ENCODE assay signal across 2 cellular contexts in genomic region chr3:157136647-157137387, GRCh38.
TF ChIP-seq lines count a peak whose summit lies in the region.

No MANE protein-coding gene starts in this region.

TF ChIP-seq in HCT116, 20 proteins besides CTCF, POLR2A, EP300 and RAD21:
- TF ChIP-seq FOSL1 (IDR thresholded peaks at IDR 0.05; ENCODE audit: low read depth) (no peak), CBX3 (IDR thresholded peaks at IDR 0.05; ENCODE audit: low read depth) (no peak), EZH2phosphoT487 (IDR thresholded peaks at IDR 0.05; ENCODE audit: borderline replicate concordance) (no peak), MAX (IDR thresholded peaks at IDR 0.05) (no peak), SIN3A (IDR thresholded peaks at IDR 0.05; ENCODE audit: low read depth) (no peak), ATF3 (IDR thresholded peaks at IDR 0.05) (no peak), ZNF274 (IDR thresholded peaks at IDR 0.05; ENCODE audit: low read depth, low read length) (no peak), YY1 (IDR thresholded peaks at IDR 0.05; ENCODE audit: extremely low read depth, insufficient replicate concordance, low read depth, low read length) (no peak), SP1 (IDR thresholded peaks at IDR 0.05; ENCODE audit: low read depth) (no peak), CEBPB (IDR thresholded peaks at IDR 0.05; ENCODE audit: low read depth) (no peak), ELF1 (IDR thresholded peaks at IDR 0.05; ENCODE audit: borderline replicate concordance, low read depth) (no peak), REST (IDR thresholded peaks at IDR 0.05; ENCODE audit: low read depth) (no peak), JUND (IDR thresholded peaks at IDR 0.05) (no peak), EGR1 (IDR thresholded peaks at IDR 0.05; ENCODE audit: low read depth) (no peak), TCF7L2 (IDR thresholded peaks at IDR 0.05; ENCODE audit: borderline replicate concordance, extremely low read depth, insufficient read depth, insufficient read length) (no peak), ZFX (IDR thresholded peaks at IDR 0.05) (no peak), ZBTB33 (IDR thresholded peaks at IDR 0.05; ENCODE audit: extremely low read depth, insufficient replicate concordance, low read length) (no peak), POLR2AphosphoS5 (IDR thresholded peaks at IDR 0.05; ENCODE audit: low read depth, low read length) (no peak), SRF (IDR thresholded peaks at IDR 0.05; ENCODE audit: low read depth) (no peak), EZH2 (IDR thresholded peaks at IDR 0.05) (no peak)

TF ChIP-seq in HepG2, 621 proteins besides CTCF, POLR2A, EP300 and RAD21 (continues in another document):
- TF ChIP-seq HNRNPLL (IDR thresholded peaks at IDR 0.05; ENCODE audit: low read depth, low read length, poor library complexity, severe bottlenecking) (no peak), ZZZ3 (CRISPR knock-in tag; IDR thresholded peaks at IDR 0.05; ENCODE audit: borderline replicate concordance) (no peak), NCOA2 (CRISPR knock-in tag; IDR thresholded peaks at IDR 0.05) (peak; percentile 84; the same call in 1 of the 2 replicates), ZNF777 (CRISPR knock-in tag; IDR thresholded peaks at IDR 0.05) (0 out of 2 replicates have a peak, but pooled peaks have one; percentile 38), MTF2 (CRISPR knock-in tag; IDR thresholded peaks at IDR 0.05; ENCODE audit: borderline replicate concordance) (no peak), SP140L (CRISPR knock-in tag; IDR thresholded peaks at IDR 0.05; ENCODE audit: borderline replicate concordance) (0 out of 2 replicates have a peak, but pooled peaks have one; percentile 17), POLR2AphosphoS2 (IDR thresholded peaks at IDR 0.05; ENCODE audit: low read depth, low read length) (no peak), BORCS8-MEF2B (CRISPR knock-in tag; IDR thresholded peaks at IDR 0.05) (no peak), SSRP1 (CRISPR knock-in tag; IDR thresholded peaks at IDR 0.05) (no peak), KDM1A (CRISPR knock-in tag; IDR thresholded peaks at IDR 0.05) (no peak), DR1 (CRISPR knock-in tag; IDR thresholded peaks at IDR 0.05) (no peak), NONO (IDR thresholded peaks at IDR 0.05) (no peak), NONO (CRISPR knock-in tag; conservative IDR thresholded peaks at IDR 0.05) (no peak; the same call in 1 of the 2 replicates), SMARCC2 (IDR thresholded peaks at IDR 0.05) (no peak), SUZ12 (IDR thresholded peaks at IDR 0.05; ENCODE audit: low read depth, low read length) (no peak), SMARCE1 (IDR thresholded peaks at IDR 0.05; ENCODE audit: borderline replicate concordance) (no peak), JDP2 (CRISPR knock-in tag; IDR thresholded peaks at IDR 0.05; ENCODE audit: borderline replicate concordance) (no peak), SOX5 (CRISPR knock-in tag; IDR thresholded peaks at IDR 0.05; ENCODE audit: borderline replicate concordance) (peak; percentile 65), HNRNPL (IDR thresholded peaks at IDR 0.05; ENCODE audit: low read depth, low read length) (no peak), RARA (CRISPR knock-in tag; IDR thresholded peaks at IDR 0.05) (peak; percentile 71), ZNF18 (CRISPR knock-in tag; IDR thresholded peaks at IDR 0.05; ENCODE audit: insufficient replicate concordance) (no peak), RNF2 (conservative IDR thresholded peaks at IDR 0.05; ENCODE audit: low read depth) (no peak), E2F1 (CRISPR knock-in tag; IDR thresholded peaks at IDR 0.05) (no peak), RXRA (CRISPR knock-in tag; IDR thresholded peaks at IDR 0.05) (peak; percentile 86), GTF3A (CRISPR knock-in tag; conservative IDR thresholded peaks at IDR 0.05) (no peak), TSC22D2 (CRISPR knock-in tag; IDR thresholded peaks at IDR 0.05; ENCODE audit: borderline replicate concordance) (no peak), SKIL (CRISPR knock-in tag; IDR thresholded peaks at IDR 0.05; ENCODE audit: borderline replicate concordance) (no peak; the same call in 1 of the 2 replicates), SYNCRIP (IDR thresholded peaks at IDR 0.05; ENCODE audit: insufficient read depth, low read depth, low read length) (no peak), PRDM10 (CRISPR knock-in tag; IDR thresholded peaks at IDR 0.05; ENCODE audit: low read depth) (0 out of 2 replicates have a peak, but pooled peaks have one; percentile 29), ATF7-NPFF (CRISPR knock-in tag; IDR thresholded peaks at IDR 0.05; ENCODE audit: low read depth) (0 out of 2 replicates have a peak, but pooled peaks have one; percentile 62), GLMP (CRISPR knock-in tag; IDR thresholded peaks at IDR 0.05; ENCODE audit: borderline replicate concordance) (no peak), ZNF101 (CRISPR knock-in tag; IDR thresholded peaks at IDR 0.05; ENCODE audit: borderline replicate concordance, low read depth) (no peak), CBFB (CRISPR knock-in tag; IDR thresholded peaks at IDR 0.05) (no peak), SP4 (CRISPR knock-in tag; IDR thresholded peaks at IDR 0.05) (0 out of 2 replicates have a peak, but pooled peaks have one; percentile 49), MED1 (CRISPR knock-in tag; IDR thresholded peaks at IDR 0.05) (peak; percentile 92), FOXK1 (CRISPR knock-in tag; IDR thresholded peaks at IDR 0.05; ENCODE audit: borderline replicate concordance, low read depth) (no peak), HOXD1 (CRISPR knock-in tag; IDR thresholded peaks at IDR 0.05) (no peak), CSRNP1 (CRISPR knock-in tag; IDR thresholded peaks at IDR 0.05) (no peak), ZC3H4 (CRISPR knock-in tag; IDR thresholded peaks at IDR 0.05; ENCODE audit: borderline replicate concordance) (no peak; the same call in 1 of the 2 replicates), FOXO4 (CRISPR knock-in tag; conservative IDR thresholded peaks at IDR 0.05) (no peak), E2F5 (CRISPR knock-in tag; conservative IDR thresholded peaks at IDR 0.05) (no peak), ZNF234 (CRISPR knock-in tag; conservative IDR thresholded peaks at IDR 0.05) (no peak), HNF4G (IDR thresholded peaks at IDR 0.05; ENCODE audit: borderline replicate concordance, low read depth, low read length) (peak; percentile 76; the same call in 1 of the 2 replicates), HNF4G (CRISPR knock-in tag; IDR thresholded peaks at IDR 0.05; ENCODE audit: borderline replicate concordance, low read depth) (peak; percentile 72), ZNF512 (CRISPR knock-in tag; IDR thresholded peaks at IDR 0.05) (no peak)
